In the genomic region with DNA sequence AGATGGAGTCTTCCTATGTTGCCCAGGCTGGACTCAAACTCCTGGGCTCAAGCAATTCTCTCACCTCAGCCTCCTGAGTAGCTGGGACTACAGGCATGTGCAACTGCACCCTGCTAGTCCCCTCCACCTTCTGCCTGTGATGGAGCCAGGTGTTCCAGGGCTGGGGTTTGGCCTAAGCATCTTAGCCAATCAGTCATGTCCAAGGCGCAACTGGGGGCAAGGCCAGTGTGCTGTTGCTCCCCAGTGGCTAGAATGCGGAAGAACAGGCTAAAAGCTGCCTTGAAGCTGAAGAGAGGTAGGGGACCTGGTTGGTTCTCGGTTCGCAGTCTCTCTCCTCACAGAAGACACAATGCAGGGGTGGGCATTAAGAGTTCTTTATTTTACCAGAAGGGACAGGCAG, we compare ENCODE assay signal across 8 cellular contexts. TPM values are rescaled to one million over a fixed set of nuclear protein-coding genes. Genes with fewer than 3 reads are reported as not detected.
A peak's percentile ranks its signal among the peaks of the same experiment; 100 is the strongest.
DNase-seq lines count a peak whose midpoint lies in the region; ATAC-seq and TF ChIP-seq lines count a peak whose summit lies in the region.

No MANE protein-coding gene starts in this region.

- H3K27ac Mint-ChIP-seq in activated CD8-positive, alpha-beta T cell treated with anti-CD3 and anti-CD28 coated beads for 36 hours, result peak overlapping the region; percentile 7
- H3K27ac Mint-ChIP-seq in activated CD8-positive, alpha-beta T cell treated with anti-CD3 and anti-CD28 coated beads, Interleukin-2, amount 10 ng/mL, durations not matched to agents 7 days and 5 days, result no peak overlapping the region
- no peak overlapping the region for H3K27ac Mint-ChIP-seq in stimulated activated effector memory CD8-positive, alpha-beta T cell treated with anti-CD3 and anti-CD28 coated beads, Interleukin-12 subunit alpha, Interleukin-12 subunit beta, amount 100 ng/mL, for 72 hours

- H3K4me2 ChIP-seq in parathyroid adenoma (ENCODE audit: low read length), result no peak overlapping the region

- DNase-seq in activated CD8-positive, alpha-beta T cell treated with anti-CD3 and anti-CD28 coated beads for 36 hours, result peak; percentile 55
- DNase-seq in activated CD8-positive, alpha-beta T cell treated with anti-CD3 and anti-CD28 coated beads, Interleukin-2, amount 10 ng/mL, durations not matched to agents 7 days and 5 days, result no peak
- DNase-seq in NCI-H524 (lab: John Stamatoyannopoulos, UW) (peak; percentile 62 to 86), choroid plexus epithelial cell (ENCODE audit: low read depth) (peak; percentile 78)
- DNase-seq in stimulated activated effector memory CD8-positive, alpha-beta T cell treated with anti-CD3 and anti-CD28 coated beads, Interleukin-12 subunit alpha, Interleukin-12 subunit beta, amount 100 ng/mL, for 72 hours (ENCODE audit: low spot score in 2 of 2), result no peak

- ATAC-seq in activated CD8-positive, alpha-beta T cell treated with anti-CD3 and anti-CD28 coated beads for 36 hours, result peak; percentile 57
- ATAC-seq in activated CD8-positive, alpha-beta T cell treated with anti-CD3 and anti-CD28 coated beads, Interleukin-2, amount 10 ng/mL, durations not matched to agents 7 days and 5 days, result no peak
- ATAC-seq in HG03439 (IDR thresholded peaks at IDR 0.05; ENCODE audit: unreplicated experiment) (no peak), HG03097 (IDR thresholded peaks at IDR 0.05; ENCODE audit: low FRiP score, unreplicated experiment) (no peak)
- ATAC-seq in stimulated activated effector memory CD8-positive, alpha-beta T cell treated with anti-CD3 and anti-CD28 coated beads, Interleukin-12 subunit alpha, Interleukin-12 subunit beta, amount 100 ng/mL, for 72 hours, result no peak

- H3K4me3 ChIP-seq in choroid plexus epithelial cell (ENCODE audit: low read depth, low read length) (no peak overlapping the region), parathyroid adenoma (ENCODE audit: low read depth, low read length) (no peak overlapping the region)

- no peaks in the 10 kb centered on the region for H3K9me3 Mint-ChIP-seq in activated CD8-positive, alpha-beta T cell treated with anti-CD3 and anti-CD28 coated beads for 36 hours
- no peaks in the 10 kb centered on the region for H3K9me3 Mint-ChIP-seq in activated CD8-positive, alpha-beta T cell treated with anti-CD3 and anti-CD28 coated beads, Interleukin-2, amount 10 ng/mL, durations not matched to agents 7 days and 5 days (ENCODE audit: insufficient read depth)
- H3K9me3 Mint-ChIP-seq in stimulated activated effector memory CD8-positive, alpha-beta T cell treated with anti-CD3 and anti-CD28 coated beads, Interleukin-12 subunit alpha, Interleukin-12 subunit beta, amount 100 ng/mL, for 72 hours, result no peaks in the 10 kb centered on the region

- no peaks in the 10 kb centered on the region for H3K79me2 ChIP-seq in parathyroid adenoma

- H3K4me1 Mint-ChIP-seq in activated CD8-positive, alpha-beta T cell treated with anti-CD3 and anti-CD28 coated beads for 36 hours (ENCODE audit: low read depth), result peaks cover 29% of the 10 kb centered on the region
- peaks cover 13% of the 10 kb centered on the region for H3K4me1 Mint-ChIP-seq in activated CD8-positive, alpha-beta T cell treated with anti-CD3 and anti-CD28 coated beads, Interleukin-2, amount 10 ng/mL, durations not matched to agents 7 days and 5 days (ENCODE audit: low read depth)
- H3K4me1 Mint-ChIP-seq in stimulated activated effector memory CD8-positive, alpha-beta T cell treated with anti-CD3 and anti-CD28 coated beads, Interleukin-12 subunit alpha, Interleukin-12 subunit beta, amount 100 ng/mL, for 72 hours, result peaks cover 32% of the 10 kb centered on the region

- POLR2A ChIA-PET in activated CD8-positive, alpha-beta T cell treated with anti-CD3 and anti-CD28 coated beads for 36 hours (lab: Charles Lee), result interaction anchor here (0.6 to 1.8 kb wide), 4 partner anchors 9 to 159 kb away, joined by 3 to 6 read pairs (median 4); partner anchors contain the start of genes FLOT2 and RPL23A
- POLR2A ChIA-PET in activated CD8-positive, alpha-beta T cell treated with anti-CD3 and anti-CD28 coated beads, Interleukin-2, amount 10 ng/mL, durations not matched to agents 7 days and 5 days (lab: Charles Lee), result no interaction called here

- TF ChIP-seq CTCF in activated CD8-positive, alpha-beta T cell treated with anti-CD3 and anti-CD28 coated beads for 36 hours (IDR thresholded peaks at IDR 0.05), result no peak
- TF ChIP-seq CTCF in choroid plexus epithelial cell (conservative IDR thresholded peaks at IDR 0.05; ENCODE audit: low read depth, low read length), result peak; percentile 80
- peak; percentile 27 for TF ChIP-seq CTCF in parathyroid adenoma (IDR thresholded peaks at IDR 0.05)

- no peaks in the 10 kb centered on the region for H3K36me3 ChIP-seq in parathyroid adenoma (ENCODE audit: control insufficient read depth, insufficient read depth, low read length)

- no peak overlapping the region for H2AFZ ChIP-seq in parathyroid adenoma

- H3K27me3 ChIP-seq in parathyroid adenoma (ENCODE audit: control insufficient read depth, insufficient read depth, low read length), result no peaks in the 10 kb centered on the region

- CTCF ChIA-PET in activated CD8-positive, alpha-beta T cell treated with anti-CD3 and anti-CD28 coated beads for 36 hours (lab: Charles Lee), result interaction anchor here (1.2 to 2.3 kb wide), 6 partner anchors 14 to 168 kb away, joined by 3 to 21 read pairs (median 5); no protein-coding TSS in a partner anchor
- CTCF ChIA-PET in activated CD8-positive, alpha-beta T cell treated with anti-CD3 and anti-CD28 coated beads, Interleukin-2, amount 10 ng/mL, durations not matched to agents 7 days and 5 days (lab: Charles Lee), result interaction anchor here (0.8 to 2.2 kb wide), 5 partner anchors 14 to 152 kb away, joined by 3 to 8 read pairs (median 4); partner anchors contain the start of gene FAM222B

- no peak overlapping the region for H3K27ac ChIP-seq in parathyroid adenoma

- H3K27me3 Mint-ChIP-seq in activated CD8-positive, alpha-beta T cell treated with anti-CD3 and anti-CD28 coated beads for 36 hours, result no peaks in the 10 kb centered on the region
- H3K27me3 Mint-ChIP-seq in activated CD8-positive, alpha-beta T cell treated with anti-CD3 and anti-CD28 coated beads, Interleukin-2, amount 10 ng/mL, durations not matched to agents 7 days and 5 days (ENCODE audit: low read depth), result no peaks in the 10 kb centered on the region

- H3K9me3 ChIP-seq in parathyroid adenoma (ENCODE audit: control insufficient read depth, low read length), result no peaks in the 10 kb centered on the region

- H3K9ac ChIP-seq in parathyroid adenoma, result no peak overlapping the region

- H3K4me3 Mint-ChIP-seq in activated CD8-positive, alpha-beta T cell treated with anti-CD3 and anti-CD28 coated beads for 36 hours, result no peak overlapping the region
- no peak overlapping the region for H3K4me3 Mint-ChIP-seq in activated CD8-positive, alpha-beta T cell treated with anti-CD3 and anti-CD28 coated beads, Interleukin-2, amount 10 ng/mL, durations not matched to agents 7 days and 5 days
- no peak overlapping the region for H3K4me3 Mint-ChIP-seq in stimulated activated effector memory CD8-positive, alpha-beta T cell treated with anti-CD3 and anti-CD28 coated beads, Interleukin-12 subunit alpha, Interleukin-12 subunit beta, amount 100 ng/mL, for 72 hours

- peaks cover 23% of the 10 kb centered on the region for H3K36me3 Mint-ChIP-seq in activated CD8-positive, alpha-beta T cell treated with anti-CD3 and anti-CD28 coated beads for 36 hours (ENCODE audit: low read depth)
- peaks cover 52% of the 10 kb centered on the region for H3K36me3 Mint-ChIP-seq in activated CD8-positive, alpha-beta T cell treated with anti-CD3 and anti-CD28 coated beads, Interleukin-2, amount 10 ng/mL, durations not matched to agents 7 days and 5 days (ENCODE audit: low read depth)
- H3K36me3 Mint-ChIP-seq in stimulated activated effector memory CD8-positive, alpha-beta T cell treated with anti-CD3 and anti-CD28 coated beads, Interleukin-12 subunit alpha, Interleukin-12 subunit beta, amount 100 ng/mL, for 72 hours, result peaks cover 47% of the 10 kb centered on the region

- H3K4me1 ChIP-seq in parathyroid adenoma, result no peaks in the 10 kb centered on the region

- intact Hi-C loops in activated CD8-positive, alpha-beta T cell treated with anti-CD3 and anti-CD28 coated beads for 36 hours (cut with micrococcal nuclease), result loop anchor here (10.0 kb wide), 1 partner anchor 64 kb away; no protein-coding TSS in a partner anchor

RNA-seq across cellular contexts. Expression of gene FLOT2, which starts 18.6 kb away (rescaled TPM):
- total RNA-seq in activated CD8-positive, alpha-beta T cell treated with anti-CD3 and anti-CD28 coated beads for 36 hours, result 10 to 100 TPM; 59.7 to 60.1 TPM
- 100 to 1,000 TPM; 197 to 198 TPM for total RNA-seq in activated CD8-positive, alpha-beta T cell treated with anti-CD3 and anti-CD28 coated beads, Interleukin-2, amount 10 ng/mL, durations not matched to agents 7 days and 5 days

RNA-seq across cellular contexts. Expression of gene DHRS13, which starts 23.9 kb away (rescaled TPM):
- 10 to 100 TPM; 37.3 to 38.2 TPM for total RNA-seq in activated CD8-positive, alpha-beta T cell treated with anti-CD3 and anti-CD28 coated beads for 36 hours
- 10 to 100 TPM; 29.2 to 29.3 TPM for total RNA-seq in activated CD8-positive, alpha-beta T cell treated with anti-CD3 and anti-CD28 coated beads, Interleukin-2, amount 10 ng/mL, durations not matched to agents 7 days and 5 days

RNA-seq across cellular contexts. Expression of gene ERAL1, which starts 24.2 kb away (rescaled TPM):
- total RNA-seq in activated CD8-positive, alpha-beta T cell treated with anti-CD3 and anti-CD28 coated beads for 36 hours, result 10 to 100 TPM; 58.2 to 60.0 TPM
- total RNA-seq in activated CD8-positive, alpha-beta T cell treated with anti-CD3 and anti-CD28 coated beads, Interleukin-2, amount 10 ng/mL, durations not matched to agents 7 days and 5 days, result 10 to 100 TPM; 46.3 to 50.7 TPM

RNA-seq across cellular contexts. Expression of gene FAM222B, which starts 36.4 kb away (rescaled TPM):
- total RNA-seq in activated CD8-positive, alpha-beta T cell treated with anti-CD3 and anti-CD28 coated beads for 36 hours, result 10 to 100 TPM; 14.7 to 15.2 TPM
- total RNA-seq in activated CD8-positive, alpha-beta T cell treated with anti-CD3 and anti-CD28 coated beads, Interleukin-2, amount 10 ng/mL, durations not matched to agents 7 days and 5 days, result 10 to 100 TPM; 15.4 to 17.1 TPM

Comparison
In these comparisons a context has a peak if more than half of its experiments do, and no peak if none do; other contexts are left out.
1. DNase-seq: peak in activated CD8-positive, alpha-beta T cell treated with anti-CD3 and anti-CD28 coated beads for 36 hours (single experiment), NCI-H524 (2 of 2) and choroid plexus epithelial cell (single experiment); none in activated CD8-positive, alpha-beta T cell treated with anti-CD3 and anti-CD28 coated beads, Interleukin-2, amount 10 ng/mL, durations not matched to agents 7 days and 5 days (single experiment) and stimulated activated effector memory CD8-positive, alpha-beta T cell treated with anti-CD3 and anti-CD28 coated beads, Interleukin-12 subunit alpha, Interleukin-12 subunit beta, amount 100 ng/mL, for 72 hours (0 of 2).